1 cellular context compared by ENCODE assay signal in the genomic region with DNA sequence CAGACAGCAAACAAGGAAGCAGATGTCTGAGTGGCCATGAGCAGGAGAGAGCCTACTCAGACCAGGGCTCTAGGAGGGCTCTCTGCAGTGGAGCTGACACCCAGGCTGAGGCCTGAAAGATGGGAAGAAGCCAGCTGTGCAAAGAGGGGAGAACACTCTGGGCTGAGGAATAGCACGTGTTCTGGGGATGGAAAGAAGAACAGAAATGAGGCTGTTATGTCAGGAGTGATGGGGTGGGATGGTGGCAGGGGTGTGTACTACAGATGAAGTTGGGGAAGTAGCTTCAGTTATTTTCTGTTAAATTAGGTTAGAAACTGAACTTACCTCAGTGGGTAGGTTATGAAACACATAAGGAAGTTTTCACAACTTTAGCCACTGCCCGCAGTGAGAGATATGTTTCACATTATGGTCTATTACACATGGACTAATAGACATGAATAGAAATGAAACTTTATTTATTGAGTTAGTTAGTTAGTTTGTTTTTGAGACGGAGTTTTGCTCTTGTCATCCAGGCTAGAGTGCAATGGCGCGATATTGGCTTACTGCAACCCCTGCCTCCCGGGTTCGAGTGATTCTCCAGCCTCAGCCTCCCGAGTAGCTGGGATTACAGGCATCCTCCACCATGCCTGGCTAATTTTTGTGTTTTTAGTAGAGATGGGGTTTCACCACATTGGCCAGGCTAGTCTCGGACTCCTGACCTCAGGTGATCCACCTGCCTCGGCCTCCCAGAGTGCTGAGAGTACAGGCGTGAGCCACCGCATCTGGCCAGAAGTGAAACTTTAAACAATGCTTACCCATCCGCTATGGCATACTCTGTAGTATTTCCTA.
A peak's percentile ranks its signal among the peaks of the same experiment; 100 is the strongest.
TF ChIP-seq lines count a peak whose summit lies in the region.

No MANE protein-coding gene starts in this region.

TF ChIP-seq in GM12878, 131 proteins besides CTCF, POLR2A, EP300 and RAD21 (continued from another document and continues in another):
- TF ChIP-seq, protein P1, sequence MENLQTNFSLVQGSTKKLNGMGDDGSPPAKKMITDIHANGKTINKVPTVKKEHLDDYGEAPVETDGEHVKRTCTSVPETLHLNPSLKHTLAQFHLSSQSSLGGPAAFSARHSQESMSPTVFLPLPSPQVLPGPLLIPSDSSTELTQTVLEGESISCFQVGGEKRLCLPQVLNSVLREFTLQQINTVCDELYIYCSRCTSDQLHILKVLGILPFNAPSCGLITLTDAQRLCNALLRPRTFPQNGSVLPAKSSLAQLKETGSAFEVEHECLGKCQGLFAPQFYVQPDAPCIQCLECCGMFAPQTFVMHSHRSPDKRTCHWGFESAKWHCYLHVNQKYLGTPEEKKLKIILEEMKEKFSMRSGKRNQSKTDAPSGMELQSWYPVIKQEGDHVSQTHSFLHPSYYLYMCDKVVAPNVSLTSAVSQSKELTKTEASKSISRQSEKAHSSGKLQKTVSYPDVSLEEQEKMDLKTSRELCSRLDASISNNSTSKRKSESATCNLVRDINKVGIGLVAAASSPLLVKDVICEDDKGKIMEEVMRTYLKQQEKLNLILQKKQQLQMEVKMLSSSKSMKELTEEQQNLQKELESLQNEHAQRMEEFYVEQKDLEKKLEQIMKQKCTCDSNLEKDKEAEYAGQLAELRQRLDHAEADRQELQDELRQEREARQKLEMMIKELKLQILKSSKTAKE (IDR thresholded peaks at IDR 0.05; ENCODE audit: low read depth, poor library complexity, severe bottlenecking): peak; percentile 59
- peak; percentile 73 to 77 for TF ChIP-seq IKZF2 (IDR thresholded peaks at IDR 0.05)
- no peak for TF ChIP-seq EZH2 (IDR thresholded peaks at IDR 0.05; ENCODE audit: borderline replicate concordance, control insufficient read depth, low read depth, low read length)
- peak; percentile 41 for TF ChIP-seq MEF2B (IDR thresholded peaks at IDR 0.05; ENCODE audit: partially characterized antibody, poor library complexity, severe bottlenecking)
- no peak for TF ChIP-seq SMAD1 (IDR thresholded peaks at IDR 0.05; ENCODE audit: low read depth, partially characterized antibody)
- no peak for TF ChIP-seq BCL11A (IDR thresholded peaks at IDR 0.05; ENCODE audit: low read depth, low read length)
- TF ChIP-seq SPI1 (IDR thresholded peaks at IDR 0.05; ENCODE audit: borderline replicate concordance, insufficient read depth, low read depth, low read length): no peak
- TF ChIP-seq, protein P2, sequence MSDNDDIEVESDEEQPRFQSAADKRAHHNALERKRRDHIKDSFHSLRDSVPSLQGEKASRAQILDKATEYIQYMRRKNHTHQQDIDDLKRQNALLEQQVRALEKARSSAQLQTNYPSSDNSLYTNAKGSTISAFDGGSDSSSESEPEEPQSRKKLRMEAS (IDR thresholded peaks at IDR 0.05; ENCODE audit: low read depth, low read length): no peak
- no peak for TF ChIP-seq HCFC1 (IDR thresholded peaks at IDR 0.05; ENCODE audit: low read length)
- TF ChIP-seq HDAC6 (IDR thresholded peaks at IDR 0.05; ENCODE audit: unreplicated experiment): no peak
- no peak for TF ChIP-seq KLF5 (IDR thresholded peaks at IDR 0.05; ENCODE audit: partially characterized antibody)
- TF ChIP-seq SRF (IDR thresholded peaks at IDR 0.05; ENCODE audit: low read depth in 2 of 2, low read length in 2 of 2): no peak
- TF ChIP-seq YY1 (IDR thresholded peaks at IDR 0.05; ENCODE audit: low read depth, low read length): no peak
- 0 out of 2 replicates have a peak, but pooled peaks have one; percentile 14 for TF ChIP-seq JUNB (IDR thresholded peaks at IDR 0.05)
- TF ChIP-seq TCF12 (IDR thresholded peaks at IDR 0.05; ENCODE audit: low read depth, low read length): peak; percentile 18; the same call in 1 of the 2 replicates
- TF ChIP-seq SUZ12 (IDR thresholded peaks at IDR 0.05; ENCODE audit: unreplicated experiment): no peak
- no peak for TF ChIP-seq GATAD2B (conservative IDR thresholded peaks at IDR 0.05; ENCODE audit: low read depth)
- no peak for TF ChIP-seq SIX5 (IDR thresholded peaks at IDR 0.05; ENCODE audit: low read depth, low read length, severe bottlenecking)
- no peak; the same call in 1 of the 2 replicates for TF ChIP-seq TBL1XR1 (IDR thresholded peaks at IDR 0.05; ENCODE audit: low read depth, low read length)
- no peak for TF ChIP-seq TCF7 (IDR thresholded peaks at IDR 0.05; ENCODE audit: borderline replicate concordance)
- TF ChIP-seq CHD4 (IDR thresholded peaks at IDR 0.05): no peak
- TF ChIP-seq SREBF2 (IDR thresholded peaks at IDR 0.05; ENCODE audit: low read length): no peak
- no peak for TF ChIP-seq ZNF207 (IDR thresholded peaks at IDR 0.05; ENCODE audit: borderline replicate concordance)
- TF ChIP-seq CEBPB (IDR thresholded peaks at IDR 0.05; ENCODE audit: borderline replicate concordance in 1 of 2, low read depth in 2 of 2, low read length in 2 of 2): no peak
- TF ChIP-seq, protein P3, sequence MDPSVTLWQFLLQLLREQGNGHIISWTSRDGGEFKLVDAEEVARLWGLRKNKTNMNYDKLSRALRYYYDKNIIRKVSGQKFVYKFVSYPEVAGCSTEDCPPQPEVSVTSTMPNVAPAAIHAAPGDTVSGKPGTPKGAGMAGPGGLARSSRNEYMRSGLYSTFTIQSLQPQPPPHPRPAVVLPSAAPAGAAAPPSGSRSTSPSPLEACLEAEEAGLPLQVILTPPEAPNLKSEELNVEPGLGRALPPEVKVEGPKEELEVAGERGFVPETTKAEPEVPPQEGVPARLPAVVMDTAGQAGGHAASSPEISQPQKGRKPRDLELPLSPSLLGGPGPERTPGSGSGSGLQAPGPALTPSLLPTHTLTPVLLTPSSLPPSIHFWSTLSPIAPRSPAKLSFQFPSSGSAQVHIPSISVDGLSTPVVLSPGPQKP (IDR thresholded peaks at IDR 0.05; ENCODE audit: low read depth, low read length): no peak
- TF ChIP-seq MTA3 (IDR thresholded peaks at IDR 0.05; ENCODE audit: borderline replicate concordance, low read length): no peak
- TF ChIP-seq ZNF384 (IDR thresholded peaks at IDR 0.05; ENCODE audit: borderline replicate concordance, low read depth, low read length): no peak
- no peak for TF ChIP-seq ZNF274 (IDR thresholded peaks at IDR 0.05; ENCODE audit: insufficient read depth, insufficient read length)
- TF ChIP-seq CBFB (IDR thresholded peaks at IDR 0.05; ENCODE audit: low read depth): no peak
- TF ChIP-seq, protein P4, sequence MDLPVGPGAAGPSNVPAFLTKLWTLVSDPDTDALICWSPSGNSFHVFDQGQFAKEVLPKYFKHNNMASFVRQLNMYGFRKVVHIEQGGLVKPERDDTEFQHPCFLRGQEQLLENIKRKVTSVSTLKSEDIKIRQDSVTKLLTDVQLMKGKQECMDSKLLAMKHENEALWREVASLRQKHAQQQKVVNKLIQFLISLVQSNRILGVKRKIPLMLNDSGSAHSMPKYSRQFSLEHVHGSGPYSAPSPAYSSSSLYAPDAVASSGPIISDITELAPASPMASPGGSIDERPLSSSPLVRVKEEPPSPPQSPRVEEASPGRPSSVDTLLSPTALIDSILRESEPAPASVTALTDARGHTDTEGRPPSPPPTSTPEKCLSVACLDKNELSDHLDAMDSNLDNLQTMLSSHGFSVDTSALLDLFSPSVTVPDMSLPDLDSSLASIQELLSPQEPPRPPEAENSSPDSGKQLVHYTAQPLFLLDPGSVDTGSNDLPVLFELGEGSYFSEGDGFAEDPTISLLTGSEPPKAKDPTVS (IDR thresholded peaks at IDR 0.05; ENCODE audit: low read depth, low read length): no peak
- TF ChIP-seq, protein P5, sequence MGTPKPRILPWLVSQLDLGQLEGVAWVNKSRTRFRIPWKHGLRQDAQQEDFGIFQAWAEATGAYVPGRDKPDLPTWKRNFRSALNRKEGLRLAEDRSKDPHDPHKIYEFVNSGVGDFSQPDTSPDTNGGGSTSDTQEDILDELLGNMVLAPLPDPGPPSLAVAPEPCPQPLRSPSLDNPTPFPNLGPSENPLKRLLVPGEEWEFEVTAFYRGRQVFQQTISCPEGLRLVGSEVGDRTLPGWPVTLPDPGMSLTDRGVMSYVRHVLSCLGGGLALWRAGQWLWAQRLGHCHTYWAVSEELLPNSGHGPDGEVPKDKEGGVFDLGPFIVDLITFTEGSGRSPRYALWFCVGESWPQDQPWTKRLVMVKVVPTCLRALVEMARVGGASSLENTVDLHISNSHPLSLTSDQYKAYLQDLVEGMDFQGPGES (IDR thresholded peaks at IDR 0.05): no peak
- peak; percentile 71 for TF ChIP-seq NR2F1 (conservative IDR thresholded peaks at IDR 0.05)
- TF ChIP-seq, protein P6, sequence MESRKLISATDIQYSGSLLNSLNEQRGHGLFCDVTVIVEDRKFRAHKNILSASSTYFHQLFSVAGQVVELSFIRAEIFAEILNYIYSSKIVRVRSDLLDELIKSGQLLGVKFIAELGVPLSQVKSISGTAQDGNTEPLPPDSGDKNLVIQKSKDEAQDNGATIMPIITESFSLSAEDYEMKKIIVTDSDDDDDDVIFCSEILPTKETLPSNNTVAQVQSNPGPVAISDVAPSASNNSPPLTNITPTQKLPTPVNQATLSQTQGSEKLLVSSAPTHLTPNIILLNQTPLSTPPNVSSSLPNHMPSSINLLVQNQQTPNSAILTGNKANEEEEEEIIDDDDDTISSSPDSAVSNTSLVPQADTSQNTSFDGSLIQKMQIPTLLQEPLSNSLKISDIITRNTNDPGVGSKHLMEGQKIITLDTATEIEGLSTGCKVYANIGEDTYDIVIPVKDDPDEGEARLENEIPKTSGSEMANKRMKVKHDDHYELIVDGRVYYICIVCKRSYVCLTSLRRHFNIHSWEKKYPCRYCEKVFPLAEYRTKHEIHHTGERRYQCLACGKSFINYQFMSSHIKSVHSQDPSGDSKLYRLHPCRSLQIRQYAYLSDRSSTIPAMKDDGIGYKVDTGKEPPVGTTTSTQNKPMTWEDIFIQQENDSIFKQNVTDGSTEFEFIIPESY (IDR thresholded peaks at IDR 0.05): no peak
- TF ChIP-seq PML (IDR thresholded peaks at IDR 0.05; ENCODE audit: low read length): no peak
- no peak for TF ChIP-seq STAT1 (conservative IDR thresholded peaks at IDR 0.05)
- peak; percentile 42; the same call in 1 of the 2 replicates for TF ChIP-seq FOXM1 (IDR thresholded peaks at IDR 0.05; ENCODE audit: low read depth, low read length)
- TF ChIP-seq, protein P7, sequence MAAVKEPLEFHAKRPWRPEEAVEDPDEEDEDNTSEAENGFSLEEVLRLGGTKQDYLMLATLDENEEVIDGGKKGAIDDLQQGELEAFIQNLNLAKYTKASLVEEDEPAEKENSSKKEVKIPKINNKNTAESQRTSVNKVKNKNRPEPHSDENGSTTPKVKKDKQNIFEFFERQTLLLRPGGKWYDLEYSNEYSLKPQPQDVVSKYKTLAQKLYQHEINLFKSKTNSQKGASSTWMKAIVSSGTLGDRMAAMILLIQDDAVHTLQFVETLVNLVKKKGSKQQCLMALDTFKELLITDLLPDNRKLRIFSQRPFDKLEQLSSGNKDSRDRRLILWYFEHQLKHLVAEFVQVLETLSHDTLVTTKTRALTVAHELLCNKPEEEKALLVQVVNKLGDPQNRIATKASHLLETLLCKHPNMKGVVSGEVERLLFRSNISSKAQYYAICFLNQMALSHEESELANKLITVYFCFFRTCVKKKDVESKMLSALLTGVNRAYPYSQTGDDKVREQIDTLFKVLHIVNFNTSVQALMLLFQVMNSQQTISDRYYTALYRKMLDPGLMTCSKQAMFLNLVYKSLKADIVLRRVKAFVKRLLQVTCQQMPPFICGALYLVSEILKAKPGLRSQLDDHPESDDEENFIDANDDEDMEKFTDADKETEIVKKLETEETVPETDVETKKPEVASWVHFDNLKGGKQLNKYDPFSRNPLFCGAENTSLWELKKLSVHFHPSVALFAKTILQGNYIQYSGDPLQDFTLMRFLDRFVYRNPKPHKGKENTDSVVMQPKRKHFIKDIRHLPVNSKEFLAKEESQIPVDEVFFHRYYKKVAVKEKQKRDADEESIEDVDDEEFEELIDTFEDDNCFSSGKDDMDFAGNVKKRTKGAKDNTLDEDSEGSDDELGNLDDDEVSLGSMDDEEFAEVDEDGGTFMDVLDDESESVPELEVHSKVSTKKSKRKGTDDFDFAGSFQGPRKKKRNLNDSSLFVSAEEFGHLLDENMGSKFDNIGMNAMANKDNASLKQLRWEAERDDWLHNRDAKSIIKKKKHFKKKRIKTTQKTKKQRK (IDR thresholded peaks at IDR 0.05; ENCODE audit: low read depth, low read length): no peak
- peak; percentile 22 for TF ChIP-seq RELA (IDR thresholded peaks at IDR 0.05; ENCODE audit: borderline replicate concordance, partially characterized antibody)
- peak; percentile 43 to 77; a peak in 3 of 4 replicates for TF ChIP-seq BHLHE40 (IDR thresholded peaks at IDR 0.05; ENCODE audit: borderline replicate concordance in 1 of 2, low read depth in 2 of 2, low read length in 1 of 2)
- TF ChIP-seq SMARCA5 (IDR thresholded peaks at IDR 0.05): peak; percentile 64; the same call in 1 of the 2 replicates
- no peak for TF ChIP-seq RFX5 (IDR thresholded peaks at IDR 0.05; ENCODE audit: low read depth, low read length)
- no peak for TF ChIP-seq MYB (IDR thresholded peaks at IDR 0.05; ENCODE audit: borderline replicate concordance, low read depth, low read length)
- no peak for TF ChIP-seq KDM1A (IDR thresholded peaks at IDR 0.05; ENCODE audit: borderline replicate concordance)
- no peak for TF ChIP-seq ESRRA (IDR thresholded peaks at IDR 0.05; ENCODE audit: low read length)
- TF ChIP-seq, protein P8, sequence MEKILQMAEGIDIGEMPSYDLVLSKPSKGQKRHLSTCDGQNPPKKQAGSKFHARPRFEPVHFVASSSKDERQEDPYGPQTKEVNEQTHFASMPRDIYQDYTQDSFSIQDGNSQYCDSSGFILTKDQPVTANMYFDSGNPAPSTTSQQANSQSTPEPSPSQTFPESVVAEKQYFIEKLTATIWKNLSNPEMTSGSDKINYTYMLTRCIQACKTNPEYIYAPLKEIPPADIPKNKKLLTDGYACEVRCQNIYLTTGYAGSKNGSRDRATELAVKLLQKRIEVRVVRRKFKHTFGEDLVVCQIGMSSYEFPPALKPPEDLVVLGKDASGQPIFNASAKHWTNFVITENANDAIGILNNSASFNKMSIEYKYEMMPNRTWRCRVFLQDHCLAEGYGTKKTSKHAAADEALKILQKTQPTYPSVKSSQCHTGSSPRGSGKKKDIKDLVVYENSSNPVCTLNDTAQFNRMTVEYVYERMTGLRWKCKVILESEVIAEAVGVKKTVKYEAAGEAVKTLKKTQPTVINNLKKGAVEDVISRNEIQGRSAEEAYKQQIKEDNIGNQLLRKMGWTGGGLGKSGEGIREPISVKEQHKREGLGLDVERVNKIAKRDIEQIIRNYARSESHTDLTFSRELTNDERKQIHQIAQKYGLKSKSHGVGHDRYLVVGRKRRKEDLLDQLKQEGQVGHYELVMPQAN (conservative IDR thresholded peaks at IDR 0.05): no peak
- TF ChIP-seq POLR2AphosphoS5 (IDR thresholded peaks at IDR 0.05; ENCODE audit: low read length): no peak
